ENCODE assay signal across 8 cellular contexts in the genomic region with DNA sequence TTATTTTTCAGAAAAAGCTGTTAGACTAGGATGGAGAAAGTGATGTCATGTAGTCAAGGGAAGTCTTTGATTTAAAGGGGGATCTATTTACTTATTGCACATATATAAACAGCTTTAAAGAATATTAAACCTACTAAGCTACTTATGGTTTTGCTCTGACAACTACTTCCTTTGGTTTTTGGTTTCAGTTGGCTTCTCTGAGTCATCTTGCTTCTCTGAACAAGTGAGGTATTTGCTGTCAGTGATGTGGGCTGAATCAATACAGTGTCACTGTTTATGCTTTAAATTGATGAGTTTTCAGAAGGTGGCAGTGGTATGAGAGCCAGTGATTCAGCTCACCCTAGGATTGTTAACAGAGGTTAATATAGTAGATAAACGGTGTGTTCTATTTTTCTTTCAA.
DNase-seq lines count a peak whose midpoint lies in the region; ATAC-seq and TF ChIP-seq lines count a peak whose summit lies in the region.

No MANE protein-coding gene starts in this region.

- H3K4me1 ChIP-seq in CD8-positive, alpha-beta T cell (ENCODE audit: insufficient read depth, low read length), result no peaks in the 10 kb centered on the region

- no peak for TF ChIP-seq CTCF in CD8-positive, alpha-beta T cell (IDR thresholded peaks at IDR 0.05)

- H3K9me3 ChIP-seq in CD8-positive, alpha-beta T cell (ENCODE audit: low read length), result no peaks in the 10 kb centered on the region

- no peak overlapping the region for H3K27ac Mint-ChIP-seq in CD8-positive, alpha-beta T cell

- ATAC-seq in CD8-positive, alpha-beta T cell, result peak; percentile 42
- ATAC-seq in GM19438 (IDR thresholded peaks at IDR 0.05; ENCODE audit: low read depth, unreplicated experiment) (peak; percentile 98), HG03280 (IDR thresholded peaks at IDR 0.05; ENCODE audit: unreplicated experiment) (peak; percentile 98)

- peaks cover 14% of the 10 kb centered on the region for H3K27me3 Mint-ChIP-seq in CD8-positive, alpha-beta T cell (ENCODE audit: low read depth)

- H3K4me1 Mint-ChIP-seq in CD8-positive, alpha-beta T cell (ENCODE audit: low read depth), result peaks cover 4% of the 10 kb centered on the region

- H3K4me3 ChIP-seq in CD8-positive, alpha-beta T cell (ENCODE audit: low read depth, low read length), result no peak overlapping the region

- H3K36me3 Mint-ChIP-seq in CD8-positive, alpha-beta T cell, result no peaks in the 10 kb centered on the region

- H3K36me3 ChIP-seq in CD8-positive, alpha-beta T cell (ENCODE audit: insufficient read depth, low read length), result no peaks in the 10 kb centered on the region

- intact Hi-C loops in CD8-positive, alpha-beta T cell (cut with DNase I, micrococcal nuclease), result no loop called here

- H3K4me3 Mint-ChIP-seq in CD8-positive, alpha-beta T cell, result no peak overlapping the region

- H3K27ac ChIP-seq in CD8-positive, alpha-beta T cell (ENCODE audit: low read depth, low read length), result no peak overlapping the region

- POLR2A ChIA-PET in CD8-positive, alpha-beta T cell (lab: Charles Lee), result no interaction called here
- POLR2A ChIA-PET in HEK293T (lab: Yijun Ruan, JAX), result no interaction called here

- CTCF ChIA-PET in CD8-positive, alpha-beta T cell (lab: Charles Lee), result no interaction called here
- CTCF ChIA-PET in HEK293T (lab: Yijun Ruan, JAX), result no interaction called here

- H3K27me3 ChIP-seq in CD8-positive, alpha-beta T cell (ENCODE audit: insufficient read depth, low read length), result no peaks in the 10 kb centered on the region

- DNase-seq in CD8-positive, alpha-beta T cell, result no peak
- DNase-seq in astrocyte of the hippocampus (ENCODE audit: low read depth, low spot score) (peak; percentile 53), HEK293T (ENCODE audit: extremely low spot score) (no peak), NCI-H2196 (lab: John Stamatoyannopoulos, UW; ENCODE audit: unreplicated experiment) (no peak), cerebellar cortex (ENCODE audit: low spot score) (no peak), NCI-H524 (lab: John Stamatoyannopoulos, UW) (no peak)

- no peaks in the 10 kb centered on the region for H3K9me3 Mint-ChIP-seq in CD8-positive, alpha-beta T cell

TF ChIP-seq in HEK293T, 16 proteins besides CTCF, POLR2A, EP300 and RAD21:
- no peak for TF ChIP-seq ZNF384 (IDR thresholded peaks at IDR 0.05)
- no peak for TF ChIP-seq FOXM1 (IDR thresholded peaks at IDR 0.05; ENCODE audit: borderline replicate concordance)
- no peak for TF ChIP-seq BHLHE40 (IDR thresholded peaks at IDR 0.05; ENCODE audit: borderline replicate concordance)
- no peak for TF ChIP-seq PKNOX1 (IDR thresholded peaks at IDR 0.05)
TF ChIP-seq in HEK293T: peak in this region for 0.

Comparison
In these comparisons a context has a peak if more than half of its experiments do, and no peak if none do; other contexts are left out.
1. ATAC-seq: peak in every context shown above with its lines; median percentile 98 in GM19438; 98 in HG03280; 42 in CD8-positive, alpha-beta T cell.